In the genomic region with DNA sequence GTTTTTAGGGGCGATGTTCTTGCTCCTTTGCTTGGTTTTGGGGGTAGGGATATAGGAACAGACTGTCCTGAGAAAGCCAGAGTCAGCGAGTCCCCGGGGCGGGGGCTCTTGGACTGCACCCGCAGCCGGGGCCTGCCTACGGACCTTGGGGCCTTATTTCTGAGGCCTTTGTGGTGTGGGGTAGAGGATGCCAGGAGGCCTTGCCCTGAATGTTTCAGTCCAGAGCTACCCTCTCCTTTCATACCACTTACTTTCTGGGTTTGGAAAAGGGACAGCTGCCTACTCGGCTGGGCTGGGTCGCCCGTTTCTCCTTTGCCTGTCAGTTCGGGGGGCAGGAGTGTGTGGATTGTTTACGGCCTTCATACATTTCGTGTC, we compare ENCODE assay signal across 8 cellular contexts. TPM values are rescaled to one million over a fixed set of nuclear protein-coding genes. Genes with fewer than 3 reads are reported as not detected.
DNase-seq lines count a peak whose midpoint lies in the region; ATAC-seq, FAIRE-seq and TF ChIP-seq lines count a peak whose summit lies in the region.

No MANE protein-coding gene starts in this region.

- H3K18ac ChIP-seq in H1 (ENCODE audit: extremely low read depth, low read length) = peak overlapping the region; percentile 78

- H4K91ac ChIP-seq in H1 (replicated peaks; ENCODE audit: insufficient read length, low read length) = no peak overlapping the region

- H3K4me1 Mint-ChIP-seq in activated CD4-positive, alpha-beta T cell treated with anti-CD3 and anti-CD28 coated beads, Interleukin-2, amount 10 ng/mL, durations not matched to agents 24 days and 14 days = peaks cover 41% of the 10 kb centered on the region
- H3K4me1 Mint-ChIP-seq in naive thymus-derived CD8-positive, alpha-beta T cell = peaks cover 25 to 60% (median 55%) of the 10 kb centered on the region in 4 donors

- H3K4me2 ChIP-seq in H1 (ENCODE audit: insufficient read depth in 1 of 2, low read depth in 2 of 2, low read length in 2 of 2) = peak overlapping the region; percentile 68 to 94

- H3K23me2 ChIP-seq in H1 (ENCODE audit: low read depth, low read length) = peaks cover 10% of the 10 kb centered on the region

- H3K9ac ChIP-seq in H1 (replicated peaks in 1 of 4; ENCODE audit: extremely low read depth in 1 of 4, low read depth in 3 of 4, low read length in 3 of 4) = peak overlapping the region; percentile 45 to 93 (median 84)

- peak overlapping the region; percentile 6 for H4K5ac ChIP-seq in H1 (ENCODE audit: insufficient read length, low read depth, low read length)

- no peak overlapping the region for H3K4ac ChIP-seq in H1 (replicated peaks; ENCODE audit: insufficient read length, low read depth, low read length)

- H2BK20ac ChIP-seq in H1 (ENCODE audit: low read length) = no peak overlapping the region

- H3K36me3 ChIP-seq in H1 (ENCODE audit: control insufficient read depth in 2 of 4, insufficient read depth in 4 of 4, low read length in 3 of 4) = peaks cover 0 to 1% (median 0%) of the 10 kb centered on the region in 4 experiments; a peak in 2 of 8 replicates

- no peak overlapping the region for H2BK5ac ChIP-seq in H1 (ENCODE audit: low read depth, low read length)

- H4K20me1 ChIP-seq in H1 (replicated peaks in 1 of 2; ENCODE audit: control insufficient read depth in 1 of 2, insufficient read depth in 2 of 2, low read length in 2 of 2) = no peaks in the 10 kb centered on the region

- H3K4me3 ChIP-seq in H1 (ENCODE audit: extremely low read depth in 1 of 4, insufficient read depth in 2 of 4, low read depth in 3 of 4, low read length in 4 of 4) = peak overlapping the region; percentile 90 to 98 (median 93)

- H2AK5ac ChIP-seq in H1 (ENCODE audit: low read depth, low read length) = no peak overlapping the region

- POLR2A ChIA-PET in RWPE1 (lab: Yijun Ruan, JAX; ENCODE audit: low non-redundant PET) = interaction anchor here (0.6 kb wide), 1 partner anchor 171 kb away, joined by 4 read pairs; no protein-coding TSS in a partner anchor
- POLR2A ChIA-PET in H1 (lab: Charles Lee; ENCODE audit: partially characterized antibody) = interaction anchor here (0.6 to 2.7 kb wide), 10 partner anchors 14 to 297 kb away, joined by 3 to 18 read pairs (median 4); a partner anchor contains a TSS
- POLR2A ChIA-PET in naive thymus-derived CD8-positive, alpha-beta T cell (lab: Charles Lee) = interaction anchor here (1.0 to 2.0 kb wide), 6 partner anchors 35 to 396 kb away, joined by 3 to 14 read pairs (median 5); a partner anchor contains a TSS

- H3K9me3 Mint-ChIP-seq in activated CD4-positive, alpha-beta T cell treated with anti-CD3 and anti-CD28 coated beads, Interleukin-2, amount 10 ng/mL, durations not matched to agents 24 days and 14 days = no peaks in the 10 kb centered on the region
- H3K9me3 Mint-ChIP-seq in naive thymus-derived CD8-positive, alpha-beta T cell = no peaks in the 10 kb centered on the region

- no peak overlapping the region for H3K56ac ChIP-seq in H1 (replicated peaks; ENCODE audit: insufficient read length, low read depth, low read length)

- CTCF ChIA-PET in RWPE1 (lab: Yijun Ruan, JAX) = no interaction called here
- CTCF ChIA-PET in H1 (lab: Charles Lee; ENCODE audit: partially characterized antibody) = interaction anchor here (0.6 to 1.5 kb wide), 2 partner anchors 21 to 316 kb away, joined by 3 to 4 read pairs; no protein-coding TSS in a partner anchor

- H2BK12ac ChIP-seq in H1 (ENCODE audit: low read depth, low read length) = no peak overlapping the region

- no peak overlapping the region for H2BK15ac ChIP-seq in H1 (ENCODE audit: low read length)

- no peak overlapping the region for H3K23ac ChIP-seq in H1 (ENCODE audit: insufficient read length)

- intact Hi-C loops in activated CD4-positive, alpha-beta T cell treated with anti-CD3 and anti-CD28 coated beads, Interleukin-2, amount 10 ng/mL, durations not matched to agents 24 days and 14 days (cut with micrococcal nuclease) = loop anchor here (2.0 to 5.0 kb wide), 7 partner anchors 64 to 395 kb away; a partner anchor contains a TSS

- H3K27ac ChIP-seq in RWPE1 (peak overlapping the region; percentile 95), H1 (ENCODE audit: low read depth, low read length) (peak overlapping the region; percentile 65; the same call in 1 of the 2 replicates)

- peak overlapping the region; percentile 99 for H3K27ac Mint-ChIP-seq in activated CD4-positive, alpha-beta T cell treated with anti-CD3 and anti-CD28 coated beads, Interleukin-2, amount 10 ng/mL, durations not matched to agents 24 days and 14 days
- peak overlapping the region; percentile 87 to 100 (median 99) for H3K27ac Mint-ChIP-seq in naive thymus-derived CD8-positive, alpha-beta T cell

- H2AFZ ChIP-seq in H1 (ENCODE audit: low read length) = no peak overlapping the region

- no peaks in the 10 kb centered on the region for H3K27me3 ChIP-seq in H1 (replicated peaks in 1 of 4; ENCODE audit: control insufficient read depth in 3 of 4, extremely low read depth in 1 of 4, insufficient read depth in 3 of 4, low read length in 3 of 4)

- DNase-seq in activated CD4-positive, alpha-beta T cell treated with anti-CD3 and anti-CD28 coated beads, Interleukin-2, amount 10 ng/mL, durations not matched to agents 24 days and 14 days = no peak
- DNase-seq in activated CD4-positive, alpha-beta T cell treated with anti-CD3 and anti-CD28 coated beads for 4 hours = no peak
- no peak for DNase-seq in RWPE1 (ENCODE audit: low spot score)
- no peak for DNase-seq in H1 (ENCODE audit: low read depth in 1 of 2, low spot score in 2 of 2)
- peak in 2 of 10 donors; percentile 1 to 16 for DNase-seq in naive thymus-derived CD8-positive, alpha-beta T cell
- no peak for DNase-seq in D341Med (ENCODE audit: low spot score)
- no peak for DNase-seq in stimulated activated CD4-positive, alpha-beta T cell treated with anti-CD3 and anti-CD28 coated beads, Interleukin-1b, Interleukin-23, amount 100 ng/mL, for 48 hours

- peak; percentile 26 for ATAC-seq in HG02885 (IDR thresholded peaks at IDR 0.05; ENCODE audit: poor library complexity, unreplicated experiment)
- peak; percentile 14 to 18 for ATAC-seq in naive thymus-derived CD8-positive, alpha-beta T cell

- no peak for TF ChIP-seq EP300 in H1 (IDR thresholded peaks at IDR 0.05; ENCODE audit: borderline replicate concordance in 1 of 2, low read depth in 2 of 2, low read length in 2 of 2)

- 8% methylated on average over 13 of the region's 13 CpGs; no CpG with 5 or more reads in 1 of the 2 experiments for WGBS in H1 (ENCODE audit: extremely low coverage in 1 of 2, insufficient coverage in 1 of 2, insufficient read length in 1 of 2, insufficient replicate concordance in 2 of 2, low coverage in 1 of 2, low lambda C conversion rate in 2 of 2, missing lambda C conversion rate in 1 of 2), 2 experiments

- peak overlapping the region; percentile 90; the same call in 1 of the 2 replicates for H4K8ac ChIP-seq in H1 (ENCODE audit: extremely low read depth, insufficient read depth, low read length)

- H3K36me3 Mint-ChIP-seq in activated CD4-positive, alpha-beta T cell treated with anti-CD3 and anti-CD28 coated beads, Interleukin-2, amount 10 ng/mL, durations not matched to agents 24 days and 14 days (ENCODE audit: low read depth) = peaks cover 11% of the 10 kb centered on the region
- H3K36me3 Mint-ChIP-seq in naive thymus-derived CD8-positive, alpha-beta T cell = peaks cover 0 to 16% (median 0%) of the 10 kb centered on the region in 3 donors

- no peak for TF ChIP-seq POLR2A in H1 (IDR thresholded peaks at IDR 0.05; ENCODE audit: control extremely low read depth in 1 of 2, low read depth in 2 of 2, low read length in 2 of 2)

- peak overlapping the region; percentile 84 for H3K4me3 Mint-ChIP-seq in activated CD4-positive, alpha-beta T cell treated with anti-CD3 and anti-CD28 coated beads, Interleukin-2, amount 10 ng/mL, durations not matched to agents 24 days and 14 days
- peak overlapping the region; percentile 94 to 99 (median 98) for H3K4me3 Mint-ChIP-seq in naive thymus-derived CD8-positive, alpha-beta T cell

- no peak for TF ChIP-seq CTCF in RWPE1 (conservative IDR thresholded peaks at IDR 0.05; ENCODE audit: low read depth)
- TF ChIP-seq CTCF in H1 (IDR thresholded peaks at IDR 0.05; ENCODE audit: control extremely low read depth in 1 of 3, insufficient read depth in 1 of 3, low read depth in 1 of 3, low read length in 3 of 3) = no peak

- H3K27me3 Mint-ChIP-seq in activated CD4-positive, alpha-beta T cell treated with anti-CD3 and anti-CD28 coated beads, Interleukin-2, amount 10 ng/mL, durations not matched to agents 24 days and 14 days = no peaks in the 10 kb centered on the region
- no peaks in the 10 kb centered on the region for H3K27me3 Mint-ChIP-seq in naive thymus-derived CD8-positive, alpha-beta T cell

- H3K9me3 ChIP-seq in H1 (ENCODE audit: insufficient read depth in 2 of 2, low read depth in 1 of 2, low read length in 1 of 2) = no peaks in the 10 kb centered on the region

- H2BK120ac ChIP-seq in H1 (replicated peaks; ENCODE audit: low read depth, low read length) = no peak overlapping the region

- no peaks in the 10 kb centered on the region for H3K79me1 ChIP-seq in H1 (ENCODE audit: low read depth, low read length)

- TF ChIP-seq RAD21 in H1 (IDR thresholded peaks at IDR 0.05 in 1 of 2, conservative IDR thresholded peaks at IDR 0.05 in 1 of 2; ENCODE audit: low read depth in 2 of 2, low read length in 2 of 2) = no peak

- H3K79me2 ChIP-seq in H1 (ENCODE audit: control insufficient read depth in 1 of 2, insufficient read depth in 2 of 2, low read length in 2 of 2) = peaks cover 3 to 43% of the 10 kb centered on the region in 2 experiments; a peak in 3 of 4 replicates

- no peak overlapping the region for H3K14ac ChIP-seq in H1 (ENCODE audit: insufficient read length)

- peaks cover 0 to 2% (median 0%) of the 10 kb centered on the region in 4 experiments; a peak in 1 of 7 replicates for H3K4me1 ChIP-seq in H1 (replicated peaks in 1 of 4; ENCODE audit: control insufficient read depth in 3 of 4, insufficient read depth in 4 of 4, low read length in 3 of 4)

- FAIRE-seq in H1 (lab: Jason Lieb, UNC) = no peak

RNA-seq across cellular contexts. Expression of a gene that starts 0.4 kb away (rescaled TPM):
- 62.7 and 70.2 TPM in 2 replicates for total RNA-seq in activated CD4-positive, alpha-beta T cell treated with anti-CD3 and anti-CD28 coated beads, Interleukin-2, amount 10 ng/mL, durations not matched to agents 24 days and 14 days
- 18.9 and 19.1 TPM in 2 replicates for total RNA-seq in H1 (2021; fragmentation: NEBNext Ultra II Directional; extraction: Animal tissue kit (Norgen Biotek cat#: 25700))
- 6.3 and 11.2 TPM in 2 replicates for polyA plus RNA-seq in H1 (2011; rRNA removed)
- 12.3 TPM for polyA plus RNA-seq in H1 (2011; cell fraction: cytosol; rRNA removed)
- 15.2 TPM for polyA plus RNA-seq in H1 (2011; cell fraction: nucleus; rRNA removed)
- polyA plus RNA-seq in H1 (2012, experiment 1 of 2) = 14.9 to 16.8 TPM (median 15.9 TPM) in 4 replicates
- polyA plus RNA-seq in H1 (2012, experiment 2 of 2) = 3.3 TPM
- 7.4 TPM for polyA plus RNA-seq in H1 (2013, experiment 1 of 2)
- polyA plus RNA-seq in H1 (2013, experiment 2 of 2) = 8.0 TPM
- polyA minus RNA-seq in H1 (2011; rRNA and poly(A)+ RNA removed) = 24.5 and 25.8 TPM in 2 replicates
- polyA minus RNA-seq in H1 (2011; cell fraction: cytosol; rRNA and poly(A)+ RNA removed) = 8.9 TPM
- 26.8 TPM for polyA minus RNA-seq in H1 (2011; cell fraction: nucleus; rRNA and poly(A)+ RNA removed)
- 10 to 100 TPM; 50.6 to 56.9 TPM for total RNA-seq in naive thymus-derived CD8-positive, alpha-beta T cell
- polyA plus RNA-seq in naive thymus-derived CD8-positive, alpha-beta T cell = 10 to 100 TPM; 50.6 to 64.8 (median 50.8) TPM

RNA-seq across cellular contexts. Expression of a gene that starts 35.5 kb away (rescaled TPM):
- 1.5 and 2.1 TPM in 2 replicates for total RNA-seq in activated CD4-positive, alpha-beta T cell treated with anti-CD3 and anti-CD28 coated beads, Interleukin-2, amount 10 ng/mL, durations not matched to agents 24 days and 14 days
- total RNA-seq in H1 (2021; fragmentation: NEBNext Ultra II Directional; extraction: Animal tissue kit (Norgen Biotek cat#: 25700)) = 14.0 and 17.5 TPM in 2 replicates
- polyA plus RNA-seq in H1 (2011; rRNA removed) = 3.1 and 6.0 TPM in 2 replicates
- polyA plus RNA-seq in H1 (2011; cell fraction: cytosol; rRNA removed) = 10.7 TPM
- 3.3 TPM for polyA plus RNA-seq in H1 (2011; cell fraction: nucleus; rRNA removed)
- 8.1 to 11.0 TPM (median 10.0 TPM) in 4 replicates for polyA plus RNA-seq in H1 (2012, experiment 1 of 2)
- 1.6 TPM for polyA plus RNA-seq in H1 (2012, experiment 2 of 2)
- polyA plus RNA-seq in H1 (2013, experiment 1 of 2) = 15.2 TPM
- 16.8 TPM for polyA plus RNA-seq in H1 (2013, experiment 2 of 2)
- polyA minus RNA-seq in H1 (2011; rRNA and poly(A)+ RNA removed) = 5.6 and 7.0 TPM in 2 replicates
- polyA minus RNA-seq in H1 (2011; cell fraction: cytosol; rRNA and poly(A)+ RNA removed) = 4.8 TPM
- polyA minus RNA-seq in H1 (2011; cell fraction: nucleus; rRNA and poly(A)+ RNA removed) = 8.0 TPM
- total RNA-seq in naive thymus-derived CD8-positive, alpha-beta T cell = 1 to 10 TPM; 8.7 to 9.4 TPM
- 1 to 10 TPM; 4.4 to 5.9 (median 5.1) TPM for polyA plus RNA-seq in naive thymus-derived CD8-positive, alpha-beta T cell
